ENCODE assay signal across 8 cellular contexts in the genomic region with DNA sequence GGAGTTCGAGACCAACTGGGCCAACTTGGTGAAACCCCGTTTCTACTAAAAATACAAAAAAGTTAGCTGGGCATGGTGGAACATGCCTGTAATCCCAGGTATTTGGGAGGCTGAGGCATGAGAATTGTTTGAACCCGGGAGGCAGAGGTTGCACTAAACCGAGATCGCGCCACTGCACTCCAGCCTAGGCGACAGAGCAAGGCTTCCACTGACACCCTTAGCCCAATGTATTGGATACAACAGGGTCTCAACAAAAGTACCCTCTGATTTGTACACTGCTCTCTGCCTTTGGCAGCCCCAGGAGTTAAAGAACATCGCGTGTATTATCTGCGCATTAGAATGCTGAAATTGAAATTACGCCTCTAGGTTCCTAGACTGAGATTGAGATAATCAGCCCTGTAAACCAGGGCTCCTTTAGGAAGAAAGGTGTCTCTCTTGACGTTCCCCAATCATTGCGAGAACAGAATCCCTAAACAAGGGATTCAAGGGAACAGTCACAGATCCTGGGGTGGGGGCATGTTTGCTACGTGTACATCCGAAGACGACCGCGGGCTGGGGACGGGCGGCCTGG. TPM values are rescaled to one million over a fixed set of nuclear protein-coding genes. Genes with fewer than 3 reads are reported as not detected.
DNase-seq lines count a peak whose midpoint lies in the region; ATAC-seq and TF ChIP-seq lines count a peak whose summit lies in the region.

No MANE protein-coding gene starts in this region.

- H3K9ac ChIP-seq in HCT116 (ENCODE audit: low read length), result peak overlapping the region; percentile 95

- peaks cover 0 to 9% of the 10 kb centered on the region in 2 donors for H3K36me3 Mint-ChIP-seq in CD4-positive, alpha-beta memory T cell
- H3K36me3 Mint-ChIP-seq in activated CD8-positive, alpha-beta T cell treated with anti-CD3 and anti-CD28 coated beads, Interleukin-2, amount 10 ng/mL, durations not matched to agents 7 days and 5 days (ENCODE audit: low read depth), result peaks cover 6% of the 10 kb centered on the region
- peaks cover 3 to 7% of the 10 kb centered on the region in 2 donors for H3K36me3 Mint-ChIP-seq in stimulated activated naive B cell treated with anti-CD40 and anti-IgM and Interleukin-4, amounts not matched to agents 10 μg/mL and 1 μg/mL and 100 μg/mL, for 72 hours

- no peak for TF ChIP-seq CTCF in HCT116 (IDR thresholded peaks at IDR 0.05 in 2 of 3, conservative IDR thresholded peaks at IDR 0.05 in 1 of 3; ENCODE audit: borderline replicate concordance in 1 of 3, insufficient read depth in 1 of 3, low read depth in 2 of 3, low read length in 2 of 3)

- TF ChIP-seq POLR2A in HCT116 (IDR thresholded peaks at IDR 0.05; ENCODE audit: borderline replicate concordance, extremely low read depth, insufficient read depth, insufficient read length), result no peak

- peak overlapping the region; percentile 88 to 96 (median 93) for H3K27ac Mint-ChIP-seq in CD4-positive, alpha-beta memory T cell
- H3K27ac Mint-ChIP-seq in activated CD8-positive, alpha-beta T cell treated with anti-CD3 and anti-CD28 coated beads, Interleukin-2, amount 10 ng/mL, durations not matched to agents 7 days and 5 days, result peak overlapping the region; percentile 97
- peak overlapping the region; percentile 100 for H3K27ac Mint-ChIP-seq in stimulated activated naive B cell treated with anti-CD40 and anti-IgM and Interleukin-4, amounts not matched to agents 10 μg/mL and 1 μg/mL and 100 μg/mL, for 72 hours

- POLR2A ChIA-PET in CD4-positive, alpha-beta memory T cell (lab: Charles Lee; ENCODE audit: partially characterized antibody), result interaction anchor here (0.6 to 0.7 kb wide), 2 partner anchors 542 to 751 kb away, joined by 3 to 8 read pairs; a partner anchor contains a TSS
- POLR2A ChIA-PET in HCT116 (lab: Charles Lee), result no interaction called here
- POLR2A ChIA-PET in activated CD8-positive, alpha-beta T cell treated with anti-CD3 and anti-CD28 coated beads, Interleukin-2, amount 10 ng/mL, durations not matched to agents 7 days and 5 days (lab: Charles Lee), result interaction anchor here (0.6 kb wide), 1 partner anchor 542 kb away, joined by 3 read pairs; no protein-coding TSS in a partner anchor

- DNase-seq in CD4-positive, alpha-beta memory T cell, result peak in 1 of 5 donors; percentile 31
- DNase-seq in HCT116 (ENCODE audit: low read depth, low spot score), result no peak
- no peak for DNase-seq in activated CD8-positive, alpha-beta T cell treated with anti-CD3 and anti-CD28 coated beads, Interleukin-2, amount 10 ng/mL, durations not matched to agents 7 days and 5 days
- peak; percentile 4 for DNase-seq in stimulated activated naive B cell treated with anti-CD40 and anti-IgM and Interleukin-4, amounts not matched to agents 10 μg/mL and 1 μg/mL and 100 μg/mL, for 72 hours
- DNase-seq in NCI-H526 treated with DMSO at 0.1 percent for 48 hours (lab: John Stamatoyannopoulos, UW), result no peak
- no peak for DNase-seq in GM19240 (ENCODE audit: insufficient read length, low spot score)
- no peak for DNase-seq in posterior vena cava (ENCODE audit: low spot score)

- peak overlapping the region; percentile 77 for H3K27ac ChIP-seq in CD4-positive, alpha-beta memory T cell (ENCODE audit: low read depth, low read length)
- H3K27ac ChIP-seq in HCT116 (ENCODE audit: low read depth, low read length), result peak overlapping the region; percentile 70

- H3K9me3 ChIP-seq in CD4-positive, alpha-beta memory T cell (ENCODE audit: control insufficient read depth in 1 of 2, low read length in 2 of 2), result no peaks in the 10 kb centered on the region
- H3K9me3 ChIP-seq in HCT116 (ENCODE audit: control insufficient read depth in 1 of 2, insufficient read depth in 1 of 2, low read depth in 1 of 2, low read length in 2 of 2) (no peaks in the 10 kb centered on the region), iPS-18c (ENCODE audit: control insufficient read depth, insufficient read depth, low read length) (peaks cover 2% of the 10 kb centered on the region)

- H3K4me3 Mint-ChIP-seq in CD4-positive, alpha-beta memory T cell, result peak overlapping the region; percentile 90 to 97 (median 94)
- H3K4me3 Mint-ChIP-seq in activated CD8-positive, alpha-beta T cell treated with anti-CD3 and anti-CD28 coated beads, Interleukin-2, amount 10 ng/mL, durations not matched to agents 7 days and 5 days, result peak overlapping the region; percentile 91
- peak overlapping the region; percentile 97 for H3K4me3 Mint-ChIP-seq in stimulated activated naive B cell treated with anti-CD40 and anti-IgM and Interleukin-4, amounts not matched to agents 10 μg/mL and 1 μg/mL and 100 μg/mL, for 72 hours

- TSS peak; percentile 96 for BruUV-seq in HCT116 (replicated peaks; lab: Mats Ljungman, UMichigan)

- H3K9me3 Mint-ChIP-seq in CD4-positive, alpha-beta memory T cell, result no peaks in the 10 kb centered on the region
- H3K9me3 Mint-ChIP-seq in activated CD8-positive, alpha-beta T cell treated with anti-CD3 and anti-CD28 coated beads, Interleukin-2, amount 10 ng/mL, durations not matched to agents 7 days and 5 days (ENCODE audit: insufficient read depth), result no peaks in the 10 kb centered on the region
- no peaks in the 10 kb centered on the region for H3K9me3 Mint-ChIP-seq in stimulated activated naive B cell treated with anti-CD40 and anti-IgM and Interleukin-4, amounts not matched to agents 10 μg/mL and 1 μg/mL and 100 μg/mL, for 72 hours

- peaks cover 13% of the 10 kb centered on the region; the same call in 1 of the 2 replicates for H4K20me1 ChIP-seq in HCT116 (ENCODE audit: insufficient read depth)

- H3K27me3 ChIP-seq in CD4-positive, alpha-beta memory T cell (ENCODE audit: insufficient read depth, low read length), result no peaks in the 10 kb centered on the region
- H3K27me3 ChIP-seq in HCT116 (ENCODE audit: insufficient read depth, low read length), result no peaks in the 10 kb centered on the region

- H3K36me3 ChIP-seq in CD4-positive, alpha-beta memory T cell (ENCODE audit: insufficient read depth, low read length), result no peaks in the 10 kb centered on the region
- H3K36me3 ChIP-seq in HCT116 (ENCODE audit: control insufficient read depth in 1 of 2, insufficient read depth in 2 of 2, low read length in 2 of 2), result peaks cover 0 to 12% of the 10 kb centered on the region in 2 experiments; a peak in 2 of 4 replicates

- CTCF ChIA-PET in CD4-positive, alpha-beta memory T cell (lab: Charles Lee; ENCODE audit: partially characterized antibody), result no interaction called here
- CTCF ChIA-PET in HCT116 (lab: Charles Lee), result no interaction called here
- CTCF ChIA-PET in activated CD8-positive, alpha-beta T cell treated with anti-CD3 and anti-CD28 coated beads, Interleukin-2, amount 10 ng/mL, durations not matched to agents 7 days and 5 days (lab: Charles Lee), result no interaction called here

- H3K4me2 ChIP-seq in HCT116 (ENCODE audit: low read length), result peak overlapping the region; percentile 99

- peaks cover 19 to 34% (median 27%) of the 10 kb centered on the region in 4 donors for H3K4me1 Mint-ChIP-seq in CD4-positive, alpha-beta memory T cell
- H3K4me1 Mint-ChIP-seq in activated CD8-positive, alpha-beta T cell treated with anti-CD3 and anti-CD28 coated beads, Interleukin-2, amount 10 ng/mL, durations not matched to agents 7 days and 5 days (ENCODE audit: low read depth), result peaks cover 36% of the 10 kb centered on the region
- H3K4me1 Mint-ChIP-seq in stimulated activated naive B cell treated with anti-CD40 and anti-IgM and Interleukin-4, amounts not matched to agents 10 μg/mL and 1 μg/mL and 100 μg/mL, for 72 hours, result peaks cover 10 to 15% of the 10 kb centered on the region in 2 donors

- ATAC-seq in HCT116, result no peak
- no peak for ATAC-seq in activated CD8-positive, alpha-beta T cell treated with anti-CD3 and anti-CD28 coated beads, Interleukin-2, amount 10 ng/mL, durations not matched to agents 7 days and 5 days
- ATAC-seq in stimulated activated naive B cell treated with anti-CD40 and anti-IgM and Interleukin-4, amounts not matched to agents 10 μg/mL and 1 μg/mL and 100 μg/mL, for 72 hours (replicated peaks), result peak; percentile 0

- H3K9me2 ChIP-seq in HCT116 (ENCODE audit: insufficient read depth), result no peaks in the 10 kb centered on the region

- H3K27me3 Mint-ChIP-seq in CD4-positive, alpha-beta memory T cell, result no peaks in the 10 kb centered on the region
- H3K27me3 Mint-ChIP-seq in activated CD8-positive, alpha-beta T cell treated with anti-CD3 and anti-CD28 coated beads, Interleukin-2, amount 10 ng/mL, durations not matched to agents 7 days and 5 days (ENCODE audit: low read depth), result peaks cover 10% of the 10 kb centered on the region
- no peaks in the 10 kb centered on the region for H3K27me3 Mint-ChIP-seq in stimulated activated naive B cell treated with anti-CD40 and anti-IgM and Interleukin-4, amounts not matched to agents 10 μg/mL and 1 μg/mL and 100 μg/mL, for 72 hours

- RAD21 ChIA-PET in HCT116 (lab: Charles Lee; ENCODE audit: low non-redundant PET in 1 of 2, low total read pairs in 2 of 2, uncharacterized antibody in 2 of 2, unreplicated experiment in 2 of 2), result no interaction called here

- intact Hi-C loops in CD4-positive, alpha-beta memory T cell (cut with micrococcal nuclease), result loop anchor here (5.0 kb wide), 1 partner anchor 753 kb away; a partner anchor contains a TSS
- intact Hi-C loops in HCT116 (cut with micrococcal nuclease) (loop anchor here (10.0 kb wide), 1 partner anchor 541 kb away; a partner anchor contains a TSS), posterior vena cava (cut with DNase I) (loop anchor here in 1 of 2 donors (10.0 kb wide), 1 partner anchor 121 kb away; no protein-coding TSS in a partner anchor)

- peaks cover 24% of the 10 kb centered on the region for H3K4me1 ChIP-seq in CD4-positive, alpha-beta memory T cell (ENCODE audit: insufficient read depth, low read length)
- H3K4me1 ChIP-seq in HCT116 (ENCODE audit: control insufficient read depth in 1 of 2, insufficient read depth in 2 of 2, low read length in 2 of 2), result peaks cover 12 to 30% of the 10 kb centered on the region in 2 experiments

- TF ChIP-seq RAD21 in HCT116 (IDR thresholded peaks at IDR 0.05; ENCODE audit: low read depth), result no peak

- H3K79me2 ChIP-seq in HCT116 (ENCODE audit: insufficient read depth, low read length), result peaks cover 36% of the 10 kb centered on the region

- H2AFZ ChIP-seq in HCT116 (ENCODE audit: low read depth, low read length, poor library complexity, severe bottlenecking), result no peak overlapping the region

- H3K4me3 ChIP-seq in CD4-positive, alpha-beta memory T cell (ENCODE audit: low read length in 2 of 2), result peak overlapping the region; percentile 38 to 75
- H3K4me3 ChIP-seq in HCT116 (replicated peaks in 1 of 2; ENCODE audit: low read depth in 1 of 2, low read length in 2 of 2) (peak overlapping the region; percentile 67 to 74), iPS-18c (ENCODE audit: insufficient read depth, low read depth, low read length) (peak overlapping the region; percentile 79)

TF ChIP-seq in HCT116, 20 proteins besides CTCF, POLR2A, EP300 and RAD21 (continues in another document):
- no peak for TF ChIP-seq SIN3A (IDR thresholded peaks at IDR 0.05; ENCODE audit: low read depth)

RNA-seq across cellular contexts. Expression of a gene that starts 21.9 kb away (rescaled TPM):
- total RNA-seq in CD4-positive, alpha-beta memory T cell, result 10 to 100 TPM; 77.6 to 78.7 TPM
- polyA plus RNA-seq in CD4-positive, alpha-beta memory T cell, result 10 to 100 TPM; 32.8 to 38.9 TPM
- 237 TPM for total RNA-seq in HCT116 (2021; ENCODE audit: unreplicated experiment)
- polyA plus RNA-seq in HCT116 (2012), result 105 and 132 TPM in 2 replicates
- 100 to 1,000 TPM; 115 to 119 TPM for total RNA-seq in activated CD8-positive, alpha-beta T cell treated with anti-CD3 and anti-CD28 coated beads, Interleukin-2, amount 10 ng/mL, durations not matched to agents 7 days and 5 days
- 100 to 1,000 TPM; 130 to 180 TPM for total RNA-seq in posterior vena cava

Comparison
In these comparisons a context has a peak if more than half of its experiments do, and no peak if none do; other contexts are left out.
1. ATAC-seq: peak in stimulated activated naive B cell treated with anti-CD40 and anti-IgM and Interleukin-4, amounts not matched to agents 10 μg/mL and 1 μg/mL and 100 μg/mL, for 72 hours (2 of 2); none in HCT116 (single experiment) and activated CD8-positive, alpha-beta T cell treated with anti-CD3 and anti-CD28 coated beads, Interleukin-2, amount 10 ng/mL, durations not matched to agents 7 days and 5 days (single experiment).
2. Peak in every context shown above with its lines, with median percentiles within 50 percentile points of each other: H3K4me3 ChIP-seq, H3K27ac Mint-ChIP-seq and H3K4me3 Mint-ChIP-seq.